10 cellular contexts compared by ENCODE assay signal in the genomic region with DNA sequence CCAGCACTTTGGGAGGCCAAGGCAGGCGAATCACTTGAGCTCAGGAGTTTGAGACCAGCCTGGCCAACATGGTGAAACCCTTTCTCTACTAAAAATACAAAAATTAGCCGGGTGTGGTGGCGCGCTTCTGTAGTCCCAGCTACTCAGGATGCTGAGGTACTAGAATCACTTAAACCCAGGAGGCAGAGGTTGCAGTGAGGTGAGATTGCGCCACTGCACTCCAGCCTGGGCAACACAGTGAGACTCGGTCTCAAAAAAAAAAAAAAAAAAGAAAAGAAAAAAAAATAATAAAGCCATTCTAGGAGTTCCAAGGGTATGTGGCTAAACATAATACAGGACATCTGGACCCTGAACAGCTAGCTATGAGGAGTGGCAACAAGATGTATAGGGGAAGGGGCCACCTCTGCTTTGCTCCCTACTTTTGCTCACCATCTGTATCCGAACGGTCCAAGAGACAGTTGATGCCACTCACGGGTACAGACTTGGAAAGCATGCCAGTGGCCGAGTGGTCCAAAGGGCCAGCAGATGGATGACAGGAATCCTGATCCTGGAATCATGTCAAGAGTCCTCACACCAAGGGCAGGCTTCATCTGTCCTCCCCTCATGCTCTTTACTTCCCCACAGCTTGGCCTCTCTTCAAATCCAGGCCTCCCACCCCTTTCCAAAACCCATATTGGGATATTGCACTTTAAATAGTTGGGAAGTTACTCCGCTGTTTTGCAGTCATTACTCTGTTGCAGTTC. TPM values are rescaled to one million over a fixed set of nuclear protein-coding genes. Genes with fewer than 3 reads are reported as not detected.
DNase-seq lines count a peak whose midpoint lies in the region; ATAC-seq and TF ChIP-seq lines count a peak whose summit lies in the region.
"Not testable (repeated sequence)": the region's sequence is repeated elsewhere in the genome, so short reads cannot be mapped to it uniquely, and the experiment has no call there.
"Had no signal": no experiment of that assay in that cellular context is flagged by ENCODE, and none has a peak within 500 bp of the region (broad histone marks: within the 10 kb centered on the region; RNA-seq: fewer than 3 reads in every experiment).

No MANE protein-coding gene starts in this region.

- H3K56ac ChIP-seq in H9 (ENCODE audit: insufficient read length, low read depth, low read length): not testable (repeated sequence)

- H3K23me2 ChIP-seq in H9 (ENCODE audit: insufficient read length, low read depth, low read length, poor library complexity, severe bottlenecking): not testable (repeated sequence)

- not testable (repeated sequence) for H3K14ac ChIP-seq in H9 (ENCODE audit: insufficient read depth, low read length); mesenchymal stem cell (ENCODE audit: low read length in 2 of 2)

- POLR2A ChIA-PET in WTC11 (lab: Charles Lee): interaction anchor here (0.5 to 3.0 kb wide), 10 partner anchors 10 to 1765 kb away, joined by 3 to 31 read pairs (median 4); a partner anchor contains a TSS

- H3K36me3 ChIP-seq in BLaER1 treated with 17β-estradiol and CSF1 and Interleukin-3, amounts not matched to agents 10 nM and 100 nM; heart right ventricle; mesenchymal stem cell (ENCODE audit: control insufficient read depth in 1 of 2, insufficient read depth in 2 of 2, low read depth in 1 of 2, low read length in 2 of 2): not testable (repeated sequence)

- not testable (repeated sequence) for H4K20me1 ChIP-seq in BLaER1 treated with 17β-estradiol and CSF1 and Interleukin-3, amounts not matched to agents 10 nM and 100 nM; H9 (ENCODE audit: control insufficient read depth, insufficient read depth, insufficient read length)

- H3K9me3 Mint-ChIP-seq in H9; progenitor cell of endocrine pancreas (ENCODE audit: low read depth): not testable (repeated sequence)
- H3K9me3 Mint-ChIP-seq in WTC11: peaks cover 15% of the 10 kb centered on the region

- not testable (repeated sequence) for H3K79me1 ChIP-seq in H9 (ENCODE audit: insufficient read depth, low read depth, low read length, poor library complexity, severe bottlenecking); mesenchymal stem cell (replicated peaks; ENCODE audit: low read length, poor library complexity, severe bottlenecking)

- H2BK12ac ChIP-seq in H9 (ENCODE audit: insufficient read length, low read depth, low read length) (peak overlapping the region; percentile 77), mesenchymal stem cell (ENCODE audit: low read length in 2 of 2) (peak overlapping the region in 1 of 2 experiments; percentile 96)

- not testable (repeated sequence) for H4K91ac ChIP-seq in H9 (ENCODE audit: insufficient read length, low read depth, low read length); mesenchymal stem cell (ENCODE audit: low read length)

- peaks cover 68 to 82% (median 77%) of the 10 kb centered on the region in 10 experiments for H3K4me1 ChIP-seq in BLaER1 treated with 17β-estradiol and CSF1 and Interleukin-3, amounts not matched to agents 10 nM and 100 nM
- not testable (repeated sequence) for H3K4me1 ChIP-seq in H9 (ENCODE audit: insufficient read depth, low read length)
- H3K4me1 ChIP-seq in heart right ventricle (peaks cover 23 to 72% (median 53%) of the 10 kb centered on the region in 9 donors), mesenchymal stem cell (ENCODE audit: control insufficient read depth, insufficient read depth, low read depth, low read length) (peaks cover 14% of the 10 kb centered on the region)

- no CpG with 5 or more reads among the region's 11 CpGs for WGBS in H9 (ENCODE audit: extremely low coverage, insufficient read length, low lambda C conversion rate)
- 71 to 74% methylated on average over 11 of the region's 11 CpGs for WGBS in heart right ventricle, 2 donors
- WGBS in mesenchymal stem cell: 97% methylated on average over 9 of the region's 11 CpGs

- H3K23ac ChIP-seq in H9 (ENCODE audit: insufficient read length, low read depth, low read length); mesenchymal stem cell (ENCODE audit: low read length in 2 of 2): not testable (repeated sequence)

- not testable (repeated sequence) for H3K9me3 ChIP-seq in BLaER1 treated with 17β-estradiol and CSF1 and Interleukin-3, amounts not matched to agents 10 nM and 100 nM (replicated peaks in 1 of 11); H9 (ENCODE audit: control insufficient read depth, low read depth, low read length); heart right ventricle; mesenchymal stem cell (ENCODE audit: control insufficient read depth, low read length)

- H2BK120ac ChIP-seq in H9 (ENCODE audit: low read depth, low read length, poor library complexity, severe bottlenecking); mesenchymal stem cell (ENCODE audit: low read depth, low read length): not testable (repeated sequence)

- not testable (repeated sequence) for TF ChIP-seq CTCF in H9 (conservative IDR thresholded peaks at IDR 0.05); WTC11 (IDR thresholded peaks at IDR 0.05); heart right ventricle (IDR thresholded peaks at IDR 0.05); progenitor cell of endocrine pancreas (IDR thresholded peaks at IDR 0.05; ENCODE audit: unreplicated experiment)

- intact Hi-C loops in heart right ventricle (cut with DNase I): loop anchor here in 2 of 10 donors (5.0 kb wide), 1 partner anchor 43 kb away; a partner anchor contains a TSS

- not testable (repeated sequence) for H2AFZ ChIP-seq in H9 (ENCODE audit: low read length); mesenchymal stem cell (ENCODE audit: low read depth, low read length)

- H3K18ac ChIP-seq in H9 (ENCODE audit: insufficient read length, low read depth, low read length); mesenchymal stem cell (ENCODE audit: low read depth in 1 of 2, low read length in 2 of 2): not testable (repeated sequence)

- not testable (repeated sequence) for H4K5ac ChIP-seq in H9 (ENCODE audit: insufficient read length, low read depth, low read length)

- H3K36me3 Mint-ChIP-seq in H9 (ENCODE audit: insufficient read depth in 1 of 3, low read depth in 3 of 3); WTC11; progenitor cell of endocrine pancreas (ENCODE audit: insufficient read depth): not testable (repeated sequence)

- H3K9ac ChIP-seq in BLaER1 treated with 17β-estradiol and CSF1 and Interleukin-3, amounts not matched to agents 10 nM and 100 nM; H9 (ENCODE audit: extremely low read depth, insufficient read length, low read length); mesenchymal stem cell (ENCODE audit: low read length): not testable (repeated sequence)

- H3T11ph ChIP-seq in H9 (ENCODE audit: low read length): not testable (repeated sequence)

- H3K4me3 ChIP-seq in BLaER1 treated with 17β-estradiol and CSF1 and Interleukin-3, amounts not matched to agents 10 nM and 100 nM; heart right ventricle; mesenchymal stem cell (ENCODE audit: insufficient read depth in 1 of 2, low read depth in 1 of 2, low read length in 2 of 2): not testable (repeated sequence)

- peaks cover 64 to 75% of the 10 kb centered on the region in 2 experiments for H3K4me1 Mint-ChIP-seq in H9
- H3K4me1 Mint-ChIP-seq in WTC11: peaks cover 69% of the 10 kb centered on the region
- H3K4me1 Mint-ChIP-seq in progenitor cell of endocrine pancreas (ENCODE audit: low read depth): peaks cover 21% of the 10 kb centered on the region

- not testable (repeated sequence) for H2BK20ac ChIP-seq in H9 (ENCODE audit: low read depth, low read length, poor library complexity, severe bottlenecking)

- not testable (repeated sequence) for H2AK5ac ChIP-seq in H9 (ENCODE audit: insufficient read length, low read length); mesenchymal stem cell (ENCODE audit: low read length, severe bottlenecking)

- H3K27me3 ChIP-seq in BLaER1 treated with 17β-estradiol and CSF1 and Interleukin-3, amounts not matched to agents 10 nM and 100 nM; H9 (ENCODE audit: insufficient read depth, low read length); heart right ventricle; mesenchymal stem cell (ENCODE audit: control insufficient read depth in 1 of 2, insufficient read depth in 1 of 2, low read length in 2 of 2): not testable (repeated sequence)

- DNase-seq in H9; WTC11 (ENCODE audit: low spot score); heart right ventricle; mesenchymal stem cell; progenitor cell of endocrine pancreas (ENCODE audit: low spot score, unreplicated experiment): not testable (repeated sequence)
- DNase-seq in cerebellar nuclear complex (lab: John Stamatoyannopoulos, UW): peak; percentile 82 to 93

- H3K27ac Mint-ChIP-seq in H9: not testable (repeated sequence)
- peak overlapping the region; percentile 97 for H3K27ac Mint-ChIP-seq in WTC11
- peak overlapping the region; percentile 65 for H3K27ac Mint-ChIP-seq in progenitor cell of endocrine pancreas

- H2BK5ac ChIP-seq in H9 (ENCODE audit: insufficient read length, low read length); mesenchymal stem cell (ENCODE audit: low read depth, low read length, poor library complexity, severe bottlenecking): not testable (repeated sequence)

- not testable (repeated sequence) for H3K27ac ChIP-seq in BLaER1 treated with 17β-estradiol and CSF1 and Interleukin-3, amounts not matched to agents 10 nM and 100 nM; H9 (ENCODE audit: insufficient read length, low read depth, low read length); mesenchymal stem cell (ENCODE audit: low read length, poor library complexity, severe bottlenecking)
- peak overlapping the region in 6 of 10 donors; percentile 93 to 99 (median 96) for H3K27ac ChIP-seq in heart right ventricle

- not testable (repeated sequence) for H3K4ac ChIP-seq in H9 (ENCODE audit: low read depth, low read length); mesenchymal stem cell (ENCODE audit: low read depth in 1 of 2, low read length in 2 of 2)

- H3K27me3 Mint-ChIP-seq in H9 (ENCODE audit: low read depth); WTC11 (ENCODE audit: low read depth); progenitor cell of endocrine pancreas: not testable (repeated sequence)

- not testable (repeated sequence) for H3K79me2 ChIP-seq in H9 (ENCODE audit: insufficient read depth, low read length)

- CTCF ChIA-PET in WTC11 (lab: Charles Lee): interaction anchor here (0.7 to 3.4 kb wide), 24 partner anchors 10 to 812 kb away, joined by 3 to 40 read pairs (median 6); a partner anchor contains a TSS

- not testable (repeated sequence) for ATAC-seq in WTC11, heart right ventricle

- H4K8ac ChIP-seq in H9 (replicated peaks; ENCODE audit: insufficient read length, low read depth, low read length): not testable (repeated sequence)
- peak overlapping the region; percentile 7 for H4K8ac ChIP-seq in mesenchymal stem cell (ENCODE audit: low read length)

- H2BK15ac ChIP-seq in H9 (ENCODE audit: low read depth, low read length): not testable (repeated sequence)
- H2BK15ac ChIP-seq in mesenchymal stem cell (ENCODE audit: low read depth, poor library complexity, severe bottlenecking): peak overlapping the region; percentile 17

- H3K4me2 ChIP-seq in BLaER1 treated with 17β-estradiol and CSF1 and Interleukin-3, amounts not matched to agents 10 nM and 100 nM: peak overlapping the region in 8 of 11 experiments; percentile 18 to 100 (median 94); a peak in 9 of 22 replicates
- peak overlapping the region; percentile 19 for H3K4me2 ChIP-seq in H9 (ENCODE audit: insufficient read depth, insufficient read length, low read length)
- not testable (repeated sequence) for H3K4me2 ChIP-seq in mesenchymal stem cell (ENCODE audit: low read length, poor library complexity, severe bottlenecking)

- H3K4me3 Mint-ChIP-seq in H9; progenitor cell of endocrine pancreas (ENCODE audit: low read depth): not testable (repeated sequence)
- H3K4me3 Mint-ChIP-seq in WTC11: peak overlapping the region; percentile 55; the same call in 1 of the 2 replicates

RNA-seq across cellular contexts. Expression of a gene that starts 6.7 kb away (rescaled TPM):
- 103 and 111 TPM in 2 replicates for total RNA-seq in H9 (2021)
- total RNA-seq in WTC11 (2021): 60.0 to 69.5 TPM (median 66.2 TPM) in 3 replicates
- 10 to 100 TPM; 48.6 to 79.8 (median 58.2) TPM for total RNA-seq in heart right ventricle
- polyA plus RNA-seq in heart right ventricle: 10 to 100 TPM; 22.7 to 38.0 TPM
- 58.9 TPM for polyA plus RNA-seq in mesenchymal stem cell (2013, experiment 1 of 2)
- 55.6 TPM for polyA plus RNA-seq in mesenchymal stem cell (2013, experiment 2 of 2)
- 103 and 111 TPM in 2 replicates for total RNA-seq in progenitor cell of endocrine pancreas

RNA-seq across cellular contexts. Expression of a gene that starts 35.7 kb away (rescaled TPM):
- total RNA-seq in H9 (2021) (170 and 172 TPM in 2 replicates), WTC11 (2021) (172 to 175 TPM (median 174 TPM) in 3 replicates), heart right ventricle (100 to 1,000 TPM in 2 of 10 donors, 10 to 100 TPM in 8; 70.3 to 124 (median 73.7) TPM), progenitor cell of endocrine pancreas (299 and 301 TPM in 2 replicates)
- polyA plus RNA-seq in heart right ventricle: 100 to 1,000 TPM in 1 of 2 donors, 10 to 100 TPM in 1; 66.1 to 322 TPM
- polyA plus RNA-seq in mesenchymal stem cell (2013, experiment 1 of 2): 523 TPM
- 523 TPM for polyA plus RNA-seq in mesenchymal stem cell (2013, experiment 2 of 2)

RNA-seq across cellular contexts. Expression of a gene that starts 43.6 kb away (rescaled TPM):
- total RNA-seq in H9 (2021) (not detected in 2 replicates), WTC11 (2021) (not detected in 3 replicates), heart right ventricle (not detected), progenitor cell of endocrine pancreas (not detected in 2 replicates)
- polyA plus RNA-seq in heart right ventricle: under 1 TPM in 1 of 2 donors, not detected in 1; 0.04 TPM
- not detected for polyA plus RNA-seq in mesenchymal stem cell (2013, experiment 1 of 2)
- polyA plus RNA-seq in mesenchymal stem cell (2013, experiment 2 of 2): not detected
- total RNA-seq: H7, RPMI7951 had no signal
- polyA plus RNA-seq: CD14-positive monocyte had no signal

RNA-seq across cellular contexts. Expression of a gene that starts 50.9 kb away (rescaled TPM):
- 57.6 and 57.7 TPM in 2 replicates for total RNA-seq in H9 (2021)
- 46.0 to 64.4 TPM (median 59.8 TPM) in 3 replicates for total RNA-seq in WTC11 (2021)
- 10 to 100 TPM; 17.6 to 30.3 (median 22.0) TPM for total RNA-seq in heart right ventricle
- 10 to 100 TPM; 14.3 to 33.8 TPM for polyA plus RNA-seq in heart right ventricle
- 18.9 TPM for polyA plus RNA-seq in mesenchymal stem cell (2013, experiment 1 of 2)
- 17.3 TPM for polyA plus RNA-seq in mesenchymal stem cell (2013, experiment 2 of 2)
- total RNA-seq in progenitor cell of endocrine pancreas: 67.6 and 71.2 TPM in 2 replicates
